ENCODE assay signal across 2 cellular contexts in the genomic region with DNA sequence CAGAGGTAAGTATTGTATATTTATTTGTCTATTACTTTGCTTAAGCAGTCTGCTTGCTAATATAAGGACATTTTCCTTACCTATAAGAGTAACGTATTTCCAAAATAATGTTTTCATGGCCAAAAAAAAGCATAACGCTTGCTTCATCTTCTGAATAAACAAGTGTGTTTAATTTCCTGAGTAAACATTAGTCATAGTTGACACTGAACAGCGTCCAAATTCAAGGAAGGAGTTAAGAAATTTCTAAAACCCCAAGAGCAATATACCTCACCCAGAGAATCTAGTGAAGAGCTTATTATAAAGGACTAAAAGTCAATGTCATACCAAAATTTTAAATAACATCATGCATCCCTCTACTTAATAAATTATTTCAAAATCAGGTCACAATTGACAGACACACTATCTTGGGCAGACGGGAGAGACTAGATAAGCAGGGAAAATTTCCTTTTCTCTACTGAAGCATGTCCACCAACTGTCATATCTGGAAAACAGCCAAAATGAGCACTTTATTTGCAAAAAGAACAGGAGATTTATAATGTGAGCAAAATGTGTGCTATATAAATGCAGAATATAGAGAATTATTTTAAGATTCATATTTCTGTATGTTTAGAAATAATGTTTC.
TF ChIP-seq lines count a peak whose summit lies in the region.

No MANE protein-coding gene starts in this region.

TF ChIP-seq in HepG2, 621 proteins besides CTCF, POLR2A, EP300 and RAD21 (continues in another document):
- no peak for TF ChIP-seq HINFP (CRISPR knock-in tag; IDR thresholded peaks at IDR 0.05; ENCODE audit: low read depth)
- no peak for TF ChIP-seq ZNF773 (CRISPR knock-in tag; IDR thresholded peaks at IDR 0.05; ENCODE audit: borderline replicate concordance)
- TF ChIP-seq ZNF589 (CRISPR knock-in tag; conservative IDR thresholded peaks at IDR 0.05): no peak
- TF ChIP-seq KDM3A (CRISPR knock-in tag; IDR thresholded peaks at IDR 0.05; ENCODE audit: low read depth): no peak
- TF ChIP-seq SMYD3 (CRISPR knock-in tag; IDR thresholded peaks at IDR 0.05): no peak
- no peak for TF ChIP-seq NFE2 (CRISPR knock-in tag; IDR thresholded peaks at IDR 0.05)
- peak; percentile 39; the same call in 1 of the 2 replicates for TF ChIP-seq GATAD2A (CRISPR knock-in tag; IDR thresholded peaks at IDR 0.05)
- TF ChIP-seq AHDC1 (CRISPR knock-in tag; IDR thresholded peaks at IDR 0.05; ENCODE audit: borderline replicate concordance): 0 out of 2 replicates have a peak, but pooled peaks have one; percentile 20
- TF ChIP-seq HMG20A (CRISPR knock-in tag; IDR thresholded peaks at IDR 0.05; ENCODE audit: borderline replicate concordance): peak; percentile 34; the same call in 1 of the 2 replicates
- TF ChIP-seq FOXP1 (IDR thresholded peaks at IDR 0.05): no peak
- TF ChIP-seq FOXP1 (CRISPR knock-in tag; IDR thresholded peaks at IDR 0.05): peak; percentile 26; the same call in 1 of the 2 replicates
- no peak for TF ChIP-seq HOXA3 (CRISPR knock-in tag; IDR thresholded peaks at IDR 0.05)
- TF ChIP-seq ERF (CRISPR knock-in tag; IDR thresholded peaks at IDR 0.05): no peak
- no peak for TF ChIP-seq ZBED4 (CRISPR knock-in tag; IDR thresholded peaks at IDR 0.05; ENCODE audit: borderline replicate concordance)
- no peak for TF ChIP-seq PHF5A (CRISPR knock-in tag; IDR thresholded peaks at IDR 0.05; ENCODE audit: low read depth, unreplicated experiment)
- peak; percentile 23; the same call in 1 of the 2 replicates for TF ChIP-seq CEBPB (IDR thresholded peaks at IDR 0.05; ENCODE audit: borderline replicate concordance, low read depth, low read length)
- peak; percentile 73 for TF ChIP-seq FOXA3 (CRISPR knock-in tag; IDR thresholded peaks at IDR 0.05)

TF ChIP-seq in GM23338, 12 proteins besides CTCF, POLR2A, EP300 and RAD21 (continued from another document):
- TF ChIP-seq, protein P1, sequence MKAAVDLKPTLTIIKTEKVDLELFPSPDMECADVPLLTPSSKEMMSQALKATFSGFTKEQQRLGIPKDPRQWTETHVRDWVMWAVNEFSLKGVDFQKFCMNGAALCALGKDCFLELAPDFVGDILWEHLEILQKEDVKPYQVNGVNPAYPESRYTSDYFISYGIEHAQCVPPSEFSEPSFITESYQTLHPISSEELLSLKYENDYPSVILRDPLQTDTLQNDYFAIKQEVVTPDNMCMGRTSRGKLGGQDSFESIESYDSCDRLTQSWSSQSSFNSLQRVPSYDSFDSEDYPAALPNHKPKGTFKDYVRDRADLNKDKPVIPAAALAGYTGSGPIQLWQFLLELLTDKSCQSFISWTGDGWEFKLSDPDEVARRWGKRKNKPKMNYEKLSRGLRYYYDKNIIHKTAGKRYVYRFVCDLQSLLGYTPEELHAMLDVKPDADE (IDR thresholded peaks at IDR 0.05): no peak
- no peak for TF ChIP-seq ZNF462 (CRISPR knock-in tag; IDR thresholded peaks at IDR 0.05)
- TF ChIP-seq EZH2 (IDR thresholded peaks at IDR 0.05; ENCODE audit: low read depth, unreplicated experiment): no peak
- no peak for TF ChIP-seq POLR2AphosphoS5 (IDR thresholded peaks at IDR 0.05; ENCODE audit: low read depth)
- no peak for TF ChIP-seq ZNF331 (CRISPR knock-in tag; IDR thresholded peaks at IDR 0.05; ENCODE audit: low read depth)
- no peak for TF ChIP-seq STAT1 (IDR thresholded peaks at IDR 0.05; ENCODE audit: unreplicated experiment)
- TF ChIP-seq NANOG (IDR thresholded peaks at IDR 0.05; ENCODE audit: borderline replicate concordance): no peak
- no peak for TF ChIP-seq REST (IDR thresholded peaks at IDR 0.05; ENCODE audit: unreplicated experiment)
- no peak for TF ChIP-seq ZNF114 (CRISPR knock-in tag; IDR thresholded peaks at IDR 0.05)
- TF ChIP-seq CREB1 (CRISPR knock-in tag; IDR thresholded peaks at IDR 0.05; ENCODE audit: low read depth): no peak
- no peak for TF ChIP-seq EZH2phosphoT487 (IDR thresholded peaks at IDR 0.05; ENCODE audit: unreplicated experiment)
